Comparison of ENCODE assay signal across 25 cellular contexts in the genomic region with DNA sequence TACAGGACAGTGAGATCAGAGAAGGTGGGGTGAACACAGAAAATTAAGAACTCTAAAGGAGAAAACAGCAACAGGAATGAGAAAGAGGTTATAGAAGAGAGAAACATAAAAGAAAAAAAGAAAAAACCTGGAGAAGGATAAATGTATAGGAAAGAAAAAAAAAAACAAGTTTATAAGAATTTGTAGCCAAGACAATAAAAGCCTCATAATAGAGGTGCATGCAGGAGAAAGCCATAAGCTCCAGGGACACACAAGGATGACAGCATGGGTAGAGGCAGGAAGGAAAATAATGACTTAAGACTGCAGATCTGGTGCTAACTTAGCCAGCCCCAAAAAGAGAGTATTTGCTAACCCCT.
DNase-seq lines count a peak whose midpoint lies in the region; ATAC-seq and TF ChIP-seq lines count a peak whose summit lies in the region.
"Had no signal": no experiment of that assay in that cellular context is flagged by ENCODE, and none has a peak within 500 bp of the region (broad histone marks: within the 10 kb centered on the region; RNA-seq: fewer than 3 reads in every experiment).

No MANE protein-coding gene starts in this region.

- peak overlapping the region in 3 of 8 donors; percentile 8 to 79 (median 38) for H3K27ac Mint-ChIP-seq in CD8-positive, alpha-beta memory T cell
- H3K27ac Mint-ChIP-seq in activated T-helper 17 cell treated with anti-CD3 and anti-CD28 coated beads, Interleukin-2, amount 50 U/mL, for 72 hours: peak overlapping the region; percentile 4
- peak overlapping the region in 2 of 3 experiments; percentile 38 to 64 for H3K27ac Mint-ChIP-seq in nephron
- no peak overlapping the region for H3K27ac Mint-ChIP-seq in chondrocyte (ENCODE audit: unreplicated experiment)
- H3K27ac Mint-ChIP-seq: activated naive CD8-positive, alpha-beta T cell treated with anti-CD3 and anti-CD28 coated beads, Interleukin-2, amount 50 U/mL, for 24 hours; stimulated activated effector memory CD8-positive, alpha-beta T cell treated with anti-CD3 and anti-CD28 coated beads, Interleukin-12 subunit alpha, Interleukin-12 subunit beta, amount 100 ng/mL, for 72 hours had no signal

- peaks cover 2 to 5% of the 10 kb centered on the region in 2 donors for H3K27me3 Mint-ChIP-seq in CD8-positive, alpha-beta memory T cell
- H3K27me3 Mint-ChIP-seq in activated T-helper 17 cell treated with anti-CD3 and anti-CD28 coated beads, Interleukin-2, amount 50 U/mL, for 72 hours: peaks cover 3% of the 10 kb centered on the region
- H3K27me3 Mint-ChIP-seq in nephron (ENCODE audit: low read depth): no peaks in the 10 kb centered on the region
- H3K27me3 Mint-ChIP-seq in chondrocyte (ENCODE audit: low read depth): no peaks in the 10 kb centered on the region
- H3K27me3 Mint-ChIP-seq: activated naive CD8-positive, alpha-beta T cell treated with anti-CD3 and anti-CD28 coated beads, Interleukin-2, amount 50 U/mL, for 24 hours; naive B cell; T-cell had no signal

- POLR2A ChIA-PET in CD8-positive, alpha-beta memory T cell (lab: Charles Lee): no interaction called here

- CTCF ChIA-PET in CD8-positive, alpha-beta memory T cell (lab: Charles Lee): no interaction called here

- DNase-seq in CD8-positive, alpha-beta memory T cell: no peak
- DNase-seq in chondrocyte (ENCODE audit: low spot score) (no peak), coronary artery (ENCODE audit: low spot score) (no peak)
- DNase-seq: activated CD4-positive, alpha-beta T cell treated with anti-CD3 and anti-CD28 coated beads, Interleukin-2, amount 50 U/mL, for 1 hour; activated CD8-positive, alpha-beta memory T cell treated with anti-CD3 and anti-CD28 coated beads, Interleukin-2, amount 50 U/mL, for 48 hours; activated effector memory CD4-positive, alpha-beta T cell treated with anti-CD3 and anti-CD28 coated beads, Interleukin-2, amount 50 U/mL, for 16 hours; activated naive CD8-positive, alpha-beta T cell treated with anti-CD3 and anti-CD28 coated beads, Interleukin-2, amount 50 U/mL, for 24 hours; effector CD8-positive, alpha-beta T cell; mesenchymal stem cell; MG63; naive B cell; NCI-H1417 treated with DMSO at 0.1 percent for 48 hours; NCI-H446; ovary; PC-3; SIG-M5; stimulated activated CD4-positive, alpha-beta T cell treated with anti-CD3 and anti-CD28 coated beads, Interleukin-2, amount 100 ng/mL, for 24 hours; T-cell had no signal

- no peaks in the 10 kb centered on the region for H3K36me3 Mint-ChIP-seq in CD8-positive, alpha-beta memory T cell
- H3K36me3 Mint-ChIP-seq in activated T-helper 17 cell treated with anti-CD3 and anti-CD28 coated beads, Interleukin-2, amount 50 U/mL, for 72 hours (ENCODE audit: low read depth): no peaks in the 10 kb centered on the region
- H3K36me3 Mint-ChIP-seq in nephron (ENCODE audit: low read depth) (no peaks in the 10 kb centered on the region), chondrocyte (ENCODE audit: low read depth) (no peaks in the 10 kb centered on the region)
- H3K36me3 Mint-ChIP-seq: naive B cell, T-cell had no signal

- H3K27me3 ChIP-seq in CD8-positive, alpha-beta memory T cell (ENCODE audit: insufficient read depth, low read length, poor library complexity, severe bottlenecking): no peaks in the 10 kb centered on the region
- H3K27me3 ChIP-seq in HUES48 (ENCODE audit: control insufficient read depth, insufficient read depth, low read length): no peaks in the 10 kb centered on the region
- H3K27me3 ChIP-seq: MG63, ovary had no signal

- no peak overlapping the region for H3K4me3 ChIP-seq in CD8-positive, alpha-beta memory T cell (ENCODE audit: low read length)
- H3K4me3 ChIP-seq in HUES48 (ENCODE audit: low read depth, low read length) (no peak overlapping the region), coronary artery (no peak overlapping the region)
- H3K4me3 ChIP-seq: MG63, ovary, smooth muscle cell, thoracic aorta had no signal

- H3K9me3 ChIP-seq in CD8-positive, alpha-beta memory T cell (ENCODE audit: low read length): no peaks in the 10 kb centered on the region
- H3K9me3 ChIP-seq in HUES48 (ENCODE audit: control insufficient read depth, insufficient read depth, low read length): no peaks in the 10 kb centered on the region
- H3K9me3 ChIP-seq: MG63, ovary, thoracic aorta had no signal

- no peaks in the 10 kb centered on the region for H3K36me3 ChIP-seq in CD8-positive, alpha-beta memory T cell (ENCODE audit: insufficient read depth, low read length)
- H3K36me3 ChIP-seq in HUES48 (ENCODE audit: control insufficient read depth, insufficient read depth, low read length): peaks cover 16% of the 10 kb centered on the region
- H3K36me3 ChIP-seq: MG63, ovary, thoracic aorta had no signal

- peaks cover 24 to 30% (median 29%) of the 10 kb centered on the region in 3 donors for H3K4me1 Mint-ChIP-seq in CD8-positive, alpha-beta memory T cell
- H3K4me1 Mint-ChIP-seq in activated T-helper 17 cell treated with anti-CD3 and anti-CD28 coated beads, Interleukin-2, amount 50 U/mL, for 72 hours: peaks cover 17% of the 10 kb centered on the region
- H3K4me1 Mint-ChIP-seq in nephron: peaks cover 60% of the 10 kb centered on the region
- peaks cover 23% of the 10 kb centered on the region for H3K4me1 Mint-ChIP-seq in chondrocyte (ENCODE audit: low read depth)

- H3K4me3 Mint-ChIP-seq in CD8-positive, alpha-beta memory T cell: no peak overlapping the region
- H3K4me3 Mint-ChIP-seq in activated T-helper 17 cell treated with anti-CD3 and anti-CD28 coated beads, Interleukin-2, amount 50 U/mL, for 72 hours: no peak overlapping the region
- H3K4me3 Mint-ChIP-seq in nephron: no peak overlapping the region
- no peak overlapping the region for H3K4me3 Mint-ChIP-seq in chondrocyte (ENCODE audit: unreplicated experiment)
- H3K4me3 Mint-ChIP-seq: activated naive CD8-positive, alpha-beta T cell treated with anti-CD3 and anti-CD28 coated beads, Interleukin-2, amount 50 U/mL, for 24 hours; stimulated activated effector memory CD8-positive, alpha-beta T cell treated with anti-CD3 and anti-CD28 coated beads, Interleukin-12 subunit alpha, Interleukin-12 subunit beta, amount 100 ng/mL, for 72 hours; T-cell had no signal

- peak overlapping the region; percentile 2 for H3K27ac ChIP-seq in CD8-positive, alpha-beta memory T cell (ENCODE audit: low read depth, low read length)
- H3K27ac ChIP-seq in HUES48 (ENCODE audit: low read depth, low read length) (peak overlapping the region; percentile 93), coronary artery (no peak overlapping the region)
- H3K27ac ChIP-seq: ovary, thoracic aorta had no signal

- H3K9ac ChIP-seq in HUES48 (ENCODE audit: low read depth, low read length): no peak overlapping the region

- no peaks in the 10 kb centered on the region for H3K9me3 Mint-ChIP-seq in CD8-positive, alpha-beta memory T cell
- no peaks in the 10 kb centered on the region for H3K9me3 Mint-ChIP-seq in activated T-helper 17 cell treated with anti-CD3 and anti-CD28 coated beads, Interleukin-2, amount 50 U/mL, for 72 hours
- H3K9me3 Mint-ChIP-seq in nephron: no peaks in the 10 kb centered on the region
- H3K9me3 Mint-ChIP-seq in chondrocyte (ENCODE audit: low read depth): no peaks in the 10 kb centered on the region
- H3K9me3 Mint-ChIP-seq: activated naive CD8-positive, alpha-beta T cell treated with anti-CD3 and anti-CD28 coated beads, Interleukin-2, amount 50 U/mL, for 24 hours; naive B cell; stimulated activated effector memory CD8-positive, alpha-beta T cell treated with anti-CD3 and anti-CD28 coated beads, Interleukin-12 subunit alpha, Interleukin-12 subunit beta, amount 100 ng/mL, for 72 hours; T-cell had no signal

- ATAC-seq in activated T-helper 17 cell treated with anti-CD3 and anti-CD28 coated beads, Interleukin-2, amount 50 U/mL, for 72 hours (replicated peaks): no peak
- ATAC-seq in HG02763 (IDR thresholded peaks at IDR 0.05; ENCODE audit: unreplicated experiment): no peak
- ATAC-seq: activated naive CD8-positive, alpha-beta T cell treated with anti-CD3 and anti-CD28 coated beads, Interleukin-2, amount 50 U/mL, for 24 hours; PC-3; stimulated activated effector memory CD8-positive, alpha-beta T cell treated with anti-CD3 and anti-CD28 coated beads, Interleukin-12 subunit alpha, Interleukin-12 subunit beta, amount 100 ng/mL, for 72 hours; T-cell had no signal

- no peak for TF ChIP-seq CTCF in nephron (IDR thresholded peaks at IDR 0.05; ENCODE audit: unreplicated experiment in 3 of 3)
- no peak for TF ChIP-seq CTCF in chondrocyte (IDR thresholded peaks at IDR 0.05)
- no peak for TF ChIP-seq CTCF in coronary artery (IDR thresholded peaks at IDR 0.05)

- peaks cover 21% of the 10 kb centered on the region for H3K4me1 ChIP-seq in CD8-positive, alpha-beta memory T cell (ENCODE audit: insufficient read depth, low read length)
- peaks cover 45% of the 10 kb centered on the region for H3K4me1 ChIP-seq in HUES48 (ENCODE audit: control insufficient read depth, insufficient read depth, low read length)

Comparison
In these comparisons a context has a peak if more than half of its experiments do, and no peak if none do; other contexts are left out.
1. H3K27ac ChIP-seq: peak in CD8-positive, alpha-beta memory T cell (single experiment) and HUES48 (single experiment); none in coronary artery (0 of 2).